In genomic region chr14:64387738-64388532, GRCh38 we compare ENCODE assay signal across 8 cellular contexts. TPM values are rescaled to one million over a fixed set of nuclear protein-coding genes. Genes with fewer than 3 reads are reported as not detected.
DNase-seq lines count a peak whose midpoint lies in the region; ATAC-seq, FAIRE-seq and TF ChIP-seq lines count a peak whose summit lies in the region.

MTHFD1 (plus strand) TSS chr14:64388353; CDS start chr14:64388428, 75 bp downstream.

- TF ChIP-seq CTCF in esophagus muscularis mucosa (IDR thresholded peaks at IDR 0.05), result peak in 1 of 3 experiments; percentile 4

- H3K27ac ChIP-seq in KOPT-K1 (ENCODE audit: low read depth, low read length, poor library complexity, severe bottlenecking), result peak within 1 kb of the TSS; percentile 84
- peak within 1 kb of the TSS; percentile 78 to 95 (median 88) for H3K27ac ChIP-seq in esophagus muscularis mucosa (replicated peaks in 1 of 4)
- H3K27ac ChIP-seq in muscle layer of duodenum (ENCODE audit: low read length), result peak within 1 kb of the TSS; percentile 49

- H3K4me3 Mint-ChIP-seq in activated T-cell treated with anti-CD3 and anti-CD28 coated beads, Interleukin-2, amount 50 U/mL, for 72 hours, result peak within 1 kb of the TSS; percentile 88 to 98

- ATAC-seq in GM21786 (IDR thresholded peaks at IDR 0.05; ENCODE audit: unreplicated experiment), result peak; percentile 83
- peak; percentile 89 to 92 for ATAC-seq in activated T-cell treated with anti-CD3 and anti-CD28 coated beads, Interleukin-2, amount 50 U/mL, for 72 hours (replicated peaks in 1 of 2)

- H3K36me3 ChIP-seq in KOPT-K1 (ENCODE audit: insufficient read depth, low read length) (peaks cover 28% of the 10 kb centered on the region), esophagus muscularis mucosa (peaks cover 0 to 13% (median 4%) of the 10 kb centered on the region in 4 donors), muscle layer of duodenum (ENCODE audit: control insufficient read depth in 1 of 2, insufficient read depth in 2 of 2, low read length in 2 of 2) (peaks cover 0 to 6% of the 10 kb centered on the region in 2 donors)

- H3K36me3 Mint-ChIP-seq in activated T-cell treated with anti-CD3 and anti-CD28 coated beads, Interleukin-2, amount 50 U/mL, for 72 hours (ENCODE audit: insufficient read depth in 2 of 2), result peaks cover 15 to 30% of the 10 kb centered on the region in 2 donors

- DNase-seq in DMS79 (lab: John Stamatoyannopoulos, UW) (peak; percentile 100), RCC 7860 (ENCODE audit: low spot score) (peak; percentile 92), esophagus muscularis mucosa (ENCODE audit: extremely low spot score) (peak; percentile 99)
- DNase-seq in activated T-cell treated with anti-CD3 and anti-CD28 coated beads, Interleukin-2, amount 50 U/mL, for 72 hours, result peak; percentile 96 to 98
- DNase-seq in stimulated activated CD8-positive, alpha-beta memory T cell treated with anti-CD3 and anti-CD28 coated beads, Interleukin-7, amount 100 ng/mL, for 4 hours (ENCODE audit: low read depth in 2 of 2), result peak; percentile 93 to 96

- H3K9me3 ChIP-seq in KOPT-K1 (ENCODE audit: insufficient read depth, low read length, poor library complexity, severe bottlenecking), result no peaks in the 10 kb centered on the region
- H3K9me3 ChIP-seq in esophagus muscularis mucosa, result no peaks in the 10 kb centered on the region
- no peaks in the 10 kb centered on the region for H3K9me3 ChIP-seq in muscle layer of duodenum (ENCODE audit: control insufficient read depth in 1 of 2, low read length in 2 of 2)

- H3K4me3 ChIP-seq in esophagus muscularis mucosa (peak within 1 kb of the TSS; percentile 64 to 75 (median 66)), muscle layer of duodenum (ENCODE audit: low read depth in 1 of 2, low read length in 2 of 2) (peak within 1 kb of the TSS; percentile 87 to 94)

- H3K9me3 Mint-ChIP-seq in activated T-cell treated with anti-CD3 and anti-CD28 coated beads, Interleukin-2, amount 50 U/mL, for 72 hours, result no peaks in the 10 kb centered on the region

- H3K4me1 Mint-ChIP-seq in activated T-cell treated with anti-CD3 and anti-CD28 coated beads, Interleukin-2, amount 50 U/mL, for 72 hours (ENCODE audit: low read depth), result peaks cover 48% of the 10 kb centered on the region

- no peak for TF ChIP-seq POLR2A in esophagus muscularis mucosa (IDR thresholded peaks at IDR 0.05; ENCODE audit: low read depth)

- intact Hi-C loops in esophagus muscularis mucosa (cut with DNase I), result loop anchor here (5.0 kb wide), 1 partner anchor 46 kb away; no protein-coding TSS in a partner anchor

- H3K4me1 ChIP-seq in esophagus muscularis mucosa, result peaks cover 14 to 36% (median 32%) of the 10 kb centered on the region in 4 donors
- peaks cover 0 to 19% of the 10 kb centered on the region in 2 donors for H3K4me1 ChIP-seq in muscle layer of duodenum (ENCODE audit: control insufficient read depth in 1 of 2, insufficient read depth in 2 of 2, low read length in 2 of 2)

- TF ChIP-seq EP300 in esophagus muscularis mucosa (IDR thresholded peaks at IDR 0.05), result no peak

- no peaks in the 10 kb centered on the region for H3K27me3 Mint-ChIP-seq in activated T-cell treated with anti-CD3 and anti-CD28 coated beads, Interleukin-2, amount 50 U/mL, for 72 hours (ENCODE audit: low read depth)

- peak; percentile 64 for FAIRE-seq in RCC 7860 (lab: Jason Lieb, UNC)

- H3K27ac Mint-ChIP-seq in activated T-cell treated with anti-CD3 and anti-CD28 coated beads, Interleukin-2, amount 50 U/mL, for 72 hours, result peak within 1 kb of the TSS; percentile 96

- WGBS in esophagus muscularis mucosa, result under 1% methylated on average over 39 of the region's 61 CpGs

- H3K27me3 ChIP-seq in esophagus muscularis mucosa, result no peaks in the 10 kb centered on the region
- H3K27me3 ChIP-seq in muscle layer of duodenum (ENCODE audit: low read depth, low read length), result no peaks in the 10 kb centered on the region

RNA-seq across cellular contexts. Expression of gene MTHFD1, which starts in this region (rescaled TPM):
- total RNA-seq in activated T-cell treated with anti-CD3 and anti-CD28 coated beads, Interleukin-2, amount 50 U/mL, for 72 hours, result 100 to 1,000 TPM; 123 to 164 TPM
- 10 to 100 TPM; 33.3 to 39.9 (median 35.8) TPM for total RNA-seq in esophagus muscularis mucosa

Comparison
In these comparisons a context has a peak if more than half of its experiments do, and no peak if none do; other contexts are left out.
1. Peak in every context shown above with its lines: DNase-seq, ATAC-seq, H3K4me3 ChIP-seq and H3K27ac ChIP-seq.